Comparison of ENCODE assay signal across 1 cellular context in genomic region chr18:23470620-23471387, GRCh38.
A peak's percentile ranks its signal among the peaks of the same experiment; 100 is the strongest.
TF ChIP-seq lines count a peak whose summit lies in the region.

No MANE protein-coding gene starts in this region.

TF ChIP-seq in K562, 482 proteins besides CTCF, POLR2A, EP300 and RAD21:
- TF ChIP-seq CXXC5 (CRISPR knock-in tag; IDR thresholded peaks at IDR 0.05), result no peak
- no peak for TF ChIP-seq BACH1 (tag; IDR thresholded peaks at IDR 0.05)
- no peak for TF ChIP-seq CHCHD3 (CRISPR knock-in tag; IDR thresholded peaks at IDR 0.05)
- peak; percentile 37; the same call in 1 of the 2 replicates for TF ChIP-seq NFE2 (IDR thresholded peaks at IDR 0.05; ENCODE audit: low read depth)
- TF ChIP-seq MAFG (tag; conservative IDR thresholded peaks at IDR 0.05), result peak; percentile 56
- TF ChIP-seq ZNF316 (IDR thresholded peaks at IDR 0.05), result peak; percentile 55
- peak; percentile 52; the same call in 1 of the 2 replicates for TF ChIP-seq ATF3 (IDR thresholded peaks at IDR 0.05)
- TF ChIP-seq ATF3 (CRISPR knock-in tag; conservative IDR thresholded peaks at IDR 0.05), result no peak
- no peak for TF ChIP-seq SMARCB1 (IDR thresholded peaks at IDR 0.05; ENCODE audit: insufficient read length, low read depth)
- no peak for TF ChIP-seq ZNF586 (CRISPR knock-in tag; conservative IDR thresholded peaks at IDR 0.05)
- TF ChIP-seq HES1 (IDR thresholded peaks at IDR 0.05; ENCODE audit: low read depth), result no peak
- TF ChIP-seq HIVEP1 (CRISPR knock-in tag; IDR thresholded peaks at IDR 0.05), result no peak
- no peak for TF ChIP-seq KDM4B (IDR thresholded peaks at IDR 0.05; ENCODE audit: borderline replicate concordance in 2 of 2, low read depth in 1 of 2)
- TF ChIP-seq C11orf30 (IDR thresholded peaks at IDR 0.05; ENCODE audit: low read depth), result 0 out of 2 replicates have a peak, but pooled peaks have one; percentile 16
